In the genomic region with DNA sequence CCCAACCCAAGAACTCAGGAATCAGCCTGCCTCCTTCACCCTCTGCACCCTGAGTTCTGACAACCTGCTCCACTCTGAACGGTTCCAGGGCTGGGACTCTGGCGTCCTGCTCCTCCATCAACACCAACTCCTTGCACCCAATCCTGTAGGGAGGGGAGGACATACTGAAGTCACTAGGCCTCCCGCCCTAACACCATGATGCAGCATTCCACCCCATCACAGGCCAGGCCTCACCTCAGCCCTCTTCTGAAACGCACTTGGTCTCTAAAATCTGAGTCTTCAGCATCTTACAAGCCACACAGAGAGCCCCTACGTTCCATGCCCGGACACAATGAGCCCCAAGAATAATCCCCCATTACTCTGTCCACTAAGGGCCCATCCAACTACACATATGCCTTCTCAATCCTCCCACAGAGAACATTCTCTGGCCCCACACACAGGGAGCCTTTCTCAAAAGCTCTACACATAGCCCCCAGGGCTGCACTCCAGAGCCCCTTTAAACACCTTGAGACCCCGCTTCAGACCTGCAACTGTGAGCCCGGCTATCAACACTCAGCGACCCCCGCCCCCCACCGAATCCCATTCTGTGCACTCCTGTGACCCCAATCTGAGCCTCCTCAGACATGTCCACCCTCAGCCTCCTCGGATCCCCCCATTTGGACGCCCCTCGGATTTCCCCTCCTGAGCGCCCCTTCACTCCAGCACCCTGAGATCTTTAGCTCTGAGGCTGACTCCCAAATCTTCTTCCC, we compare ENCODE assay signal across 8 cellular contexts. TPM values are rescaled to one million over a fixed set of nuclear protein-coding genes. Genes with fewer than 3 reads are reported as not detected.
DNase-seq lines count a peak whose midpoint lies in the region; ATAC-seq, FAIRE-seq and TF ChIP-seq lines count a peak whose summit lies in the region.

No MANE protein-coding gene starts in this region.

- H3K36me3 ChIP-seq in kidney (ENCODE audit: control insufficient read depth in 1 of 2, insufficient read depth in 2 of 2, low read length in 2 of 2), result no peaks in the 10 kb centered on the region
- H3K36me3 ChIP-seq in testis (ENCODE audit: low read depth, missing control alignments), result no peaks in the 10 kb centered on the region

- ATAC-seq in GM19455 (IDR thresholded peaks at IDR 0.05; ENCODE audit: unreplicated experiment), result no peak

- peaks cover 41% of the 10 kb centered on the region for H3K4me1 Mint-ChIP-seq in activated CD4-positive, alpha-beta T cell treated with anti-CD3 and anti-CD28 coated beads, Interleukin-2, amount 10 ng/mL, durations not matched to agents 24 days and 14 days
- peaks cover 39% of the 10 kb centered on the region for H3K4me1 Mint-ChIP-seq in activated naive CD8-positive, alpha-beta T cell (ENCODE audit: low read depth)

- H3K4me3 ChIP-seq in kidney (ENCODE audit: low read length in 2 of 2), result peak overlapping the region; percentile 85 to 93
- peak overlapping the region; percentile 68 to 71 for H3K4me3 ChIP-seq in testis

- intact Hi-C loops in activated CD4-positive, alpha-beta T cell treated with anti-CD3 and anti-CD28 coated beads, Interleukin-2, amount 10 ng/mL, durations not matched to agents 24 days and 14 days (cut with micrococcal nuclease), result loop anchor here (1.0 kb wide), 4 partner anchors 18 to 102 kb away; partner anchors contain the start of genes SDHAF1, TBCB, THAP8 and WDR62
- intact Hi-C loops in kidney (cut with DNase I) (no loop called here), testis (cut with DNase I; ENCODE audit: low total_unique reads) (no loop called here)

- no peak for TF ChIP-seq POLR2A in testis (IDR thresholded peaks at IDR 0.05)

- WGBS in testis, 2 donors, result 24 to 26% methylated on average over 15 of the region's 15 CpGs

- H3K27ac Mint-ChIP-seq in activated CD4-positive, alpha-beta T cell treated with anti-CD3 and anti-CD28 coated beads, Interleukin-2, amount 10 ng/mL, durations not matched to agents 24 days and 14 days, result peak overlapping the region; percentile 95
- H3K27ac Mint-ChIP-seq in activated naive CD8-positive, alpha-beta T cell, result peak overlapping the region; percentile 96

- H3K27me3 Mint-ChIP-seq in activated CD4-positive, alpha-beta T cell treated with anti-CD3 and anti-CD28 coated beads, Interleukin-2, amount 10 ng/mL, durations not matched to agents 24 days and 14 days, result no peaks in the 10 kb centered on the region
- H3K27me3 Mint-ChIP-seq in activated naive CD8-positive, alpha-beta T cell, result no peaks in the 10 kb centered on the region

- FAIRE-seq in kidney (lab: Jason Lieb, UNC), result no peak

- H3K9me3 ChIP-seq in kidney (ENCODE audit: control insufficient read depth in 1 of 2, low read length in 2 of 2) (no peaks in the 10 kb centered on the region), testis (no peaks in the 10 kb centered on the region)

- TF ChIP-seq CTCF in kidney (IDR thresholded peaks at IDR 0.05; ENCODE audit: borderline replicate concordance, extremely low read depth, insufficient read depth), result no peak
- TF ChIP-seq CTCF in testis (IDR thresholded peaks at IDR 0.05), result no peak

- H3K27me3 ChIP-seq in testis, result no peaks in the 10 kb centered on the region

- peak overlapping the region; percentile 92 for H3K9ac ChIP-seq in kidney (ENCODE audit: low read length in 2 of 2)

- peaks cover 17% of the 10 kb centered on the region for H3K36me3 Mint-ChIP-seq in activated CD4-positive, alpha-beta T cell treated with anti-CD3 and anti-CD28 coated beads, Interleukin-2, amount 10 ng/mL, durations not matched to agents 24 days and 14 days (ENCODE audit: low read depth)
- peaks cover 2% of the 10 kb centered on the region for H3K36me3 Mint-ChIP-seq in activated naive CD8-positive, alpha-beta T cell

- no peak for DNase-seq in activated CD4-positive, alpha-beta T cell treated with anti-CD3 and anti-CD28 coated beads, Interleukin-2, amount 10 ng/mL, durations not matched to agents 24 days and 14 days
- no peak for DNase-seq in activated CD4-positive, alpha-beta T cell treated with anti-CD3 and anti-CD28 coated beads, Interleukin-2, amount 50 U/mL, for 4 hours
- DNase-seq in kidney (no peak), testis (no peak), islet precursor cell (no peak), DMS153 treated with DMSO at 0.1 percent for 48 hours (lab: John Stamatoyannopoulos, UW; ENCODE audit: unreplicated experiment) (no peak)

- peak overlapping the region; percentile 97 for H3K4me3 Mint-ChIP-seq in activated CD4-positive, alpha-beta T cell treated with anti-CD3 and anti-CD28 coated beads, Interleukin-2, amount 10 ng/mL, durations not matched to agents 24 days and 14 days
- peak overlapping the region; percentile 99 for H3K4me3 Mint-ChIP-seq in activated naive CD8-positive, alpha-beta T cell

- H3K9me3 Mint-ChIP-seq in activated CD4-positive, alpha-beta T cell treated with anti-CD3 and anti-CD28 coated beads, Interleukin-2, amount 10 ng/mL, durations not matched to agents 24 days and 14 days, result no peaks in the 10 kb centered on the region
- no peaks in the 10 kb centered on the region for H3K9me3 Mint-ChIP-seq in activated naive CD8-positive, alpha-beta T cell (ENCODE audit: low read depth)

- H3K4me1 ChIP-seq in kidney (ENCODE audit: control insufficient read depth in 1 of 2, insufficient read depth in 1 of 2, low read depth in 1 of 2, low read length in 2 of 2) (peaks cover 0 to 9% of the 10 kb centered on the region in 2 donors), testis (peaks cover 13% of the 10 kb centered on the region)

- H3K27ac ChIP-seq in kidney (ENCODE audit: low read depth in 2 of 2, low read length in 2 of 2) (peak overlapping the region in 1 of 2 donors; percentile 62), testis (peak overlapping the region; percentile 63 to 74)

RNA-seq across cellular contexts. Expression of gene ALKBH6, which starts 0.6 kb away (rescaled TPM):
- 46.1 and 50.7 TPM in 2 replicates for total RNA-seq in activated CD4-positive, alpha-beta T cell treated with anti-CD3 and anti-CD28 coated beads, Interleukin-2, amount 10 ng/mL, durations not matched to agents 24 days and 14 days
- total RNA-seq in kidney (21.5 TPM), testis (10 to 100 TPM; 22.8 to 26.3 TPM)
- polyA plus RNA-seq in kidney (ENCODE audit: insufficient read depth, low read depth, low replicate concordance) (21.7 TPM), testis (ENCODE audit: insufficient read depth, low read depth, low replicate concordance) (11.9 TPM)

RNA-seq across cellular contexts. Expression of gene SYNE4, which starts 4.8 kb away (rescaled TPM):
- total RNA-seq in activated CD4-positive, alpha-beta T cell treated with anti-CD3 and anti-CD28 coated beads, Interleukin-2, amount 10 ng/mL, durations not matched to agents 24 days and 14 days, result 2.2 and 2.9 TPM in 2 replicates
- total RNA-seq in kidney (7.0 TPM), testis (1 to 10 TPM in 1 of 2 donors, under 1 TPM in 1; 0.68 to 1.3 TPM)
- polyA plus RNA-seq in kidney (ENCODE audit: insufficient read depth, low read depth, low replicate concordance) (15.7 TPM), testis (ENCODE audit: insufficient read depth, low read depth, low replicate concordance) (1.8 TPM)

RNA-seq across cellular contexts. Expression of gene SDHAF1, which starts 18.5 kb away (rescaled TPM):
- total RNA-seq in activated CD4-positive, alpha-beta T cell treated with anti-CD3 and anti-CD28 coated beads, Interleukin-2, amount 10 ng/mL, durations not matched to agents 24 days and 14 days, result 21.4 and 23.1 TPM in 2 replicates
- total RNA-seq in kidney (15.0 TPM), testis (10 to 100 TPM; 40.6 to 55.0 TPM)
- polyA plus RNA-seq in kidney (ENCODE audit: insufficient read depth, low read depth, low replicate concordance) (34.3 TPM), testis (ENCODE audit: insufficient read depth, low read depth, low replicate concordance) (13.0 TPM)

RNA-seq across cellular contexts. Expression of gene CLIP3, which starts 19.2 kb away (rescaled TPM):
- 0.96 and 1.6 TPM in 2 replicates for total RNA-seq in activated CD4-positive, alpha-beta T cell treated with anti-CD3 and anti-CD28 coated beads, Interleukin-2, amount 10 ng/mL, durations not matched to agents 24 days and 14 days
- total RNA-seq in kidney, result 10.3 TPM
- 12.3 TPM for polyA plus RNA-seq in kidney (ENCODE audit: insufficient read depth, low read depth, low replicate concordance)
- total RNA-seq in testis, result 10 to 100 TPM; 20.7 to 24.2 TPM
- 18.2 TPM for polyA plus RNA-seq in testis (ENCODE audit: insufficient read depth, low read depth, low replicate concordance)

RNA-seq across cellular contexts. Expression of gene THAP8, which starts 40.6 kb away (rescaled TPM):
- 1.5 and 2.0 TPM in 2 replicates for total RNA-seq in activated CD4-positive, alpha-beta T cell treated with anti-CD3 and anti-CD28 coated beads, Interleukin-2, amount 10 ng/mL, durations not matched to agents 24 days and 14 days
- total RNA-seq in kidney, result 3.7 TPM
- polyA plus RNA-seq in kidney (ENCODE audit: insufficient read depth, low read depth, low replicate concordance), result 10.3 TPM
- total RNA-seq in testis, result 10 to 100 TPM; 25.0 to 34.2 TPM
- polyA plus RNA-seq in testis (ENCODE audit: insufficient read depth, low read depth, low replicate concordance), result 25.8 TPM
